19 cellular contexts compared by ENCODE assay signal in genomic region chr2:142822190-142822589, GRCh38. TPM values are rescaled to one million over a fixed set of nuclear protein-coding genes. Genes with fewer than 3 reads are reported as not detected.
DNase-seq lines count a peak whose midpoint lies in the region; ATAC-seq, FAIRE-seq and TF ChIP-seq lines count a peak whose summit lies in the region.
"Had no signal": no experiment of that assay in that cellular context is flagged by ENCODE, and none has a peak within 500 bp of the region (broad histone marks: within the 10 kb centered on the region; RNA-seq: fewer than 3 reads in every experiment).

No MANE protein-coding gene starts in this region.

- dilution Hi-C loops in mammary epithelial cell (cut with HindIII; ENCODE audit: low sequenced_read_pairs), result no loop called here

- no peaks in the 10 kb centered on the region for H3K4me1 ChIP-seq in GM12878 (ENCODE audit: control insufficient read depth, insufficient read depth, low read length)
- peaks cover 13% of the 10 kb centered on the region for H3K4me1 ChIP-seq in mammary epithelial cell (ENCODE audit: insufficient read depth, low read length)
- H3K4me1 ChIP-seq: Caco-2, HAP-1 had no signal

- TF ChIP-seq RAD21 in GM12878 (IDR thresholded peaks at IDR 0.05; ENCODE audit: insufficient read depth, low read depth, low read length), result no peak

- BruUV-seq in GM12878 (replicated peaks; lab: Mats Ljungman, UMichigan), result no TSS peak
- no TSS peak for BruUV-seq in mammary epithelial cell (replicated peaks; lab: Mats Ljungman, UMichigan)

- TF ChIP-seq CTCF in GM12878 (IDR thresholded peaks at IDR 0.05 in 2 of 3, conservative IDR thresholded peaks at IDR 0.05 in 1 of 3; ENCODE audit: control insufficient read depth in 2 of 3, extremely low read depth in 1 of 3, insufficient read depth in 1 of 3, low read depth in 3 of 3, low read length in 3 of 3) (no peak), fibroblast of villous mesenchyme (IDR thresholded peaks at IDR 0.05; ENCODE audit: insufficient read depth, low read depth, low read length) (no peak), osteocyte (IDR thresholded peaks at IDR 0.05) (no peak), mammary epithelial cell (conservative IDR thresholded peaks at IDR 0.05 in 1 of 2, IDR thresholded peaks at IDR 0.05 in 1 of 2; ENCODE audit: extremely low read depth in 1 of 2, insufficient read depth in 1 of 2, low read depth in 1 of 2, low read length in 2 of 2) (no peak)

- H2AFZ ChIP-seq in GM12878 (ENCODE audit: control insufficient read depth, low read depth, low read length) (no peak overlapping the region), mammary epithelial cell (ENCODE audit: low read depth, low read length) (no peak overlapping the region)

- no peak for FAIRE-seq in GM12878 (lab: Jason Lieb, UNC)
- FAIRE-seq: G401.6, GM19239, H54 had no signal

- H3K27ac ChIP-seq in GM12878 (ENCODE audit: control insufficient read depth, insufficient read depth) (no peak overlapping the region), mammary epithelial cell (ENCODE audit: insufficient read depth, low read depth, low read length) (no peak overlapping the region)

- 79% methylated on average over 3 of the region's 3 CpGs for WGBS in GM12878 (ENCODE audit: insufficient coverage, insufficient replicate concordance, low lambda C conversion rate, missing lambda C conversion rate)
- WGBS in mammary epithelial cell (ENCODE audit: low coverage, missing lambda C conversion rate), result 98% methylated on average over 3 of the region's 3 CpGs

- H3K79me2 ChIP-seq in GM12878 (ENCODE audit: control insufficient read depth, insufficient read depth, low read length), result no peaks in the 10 kb centered on the region
- H3K79me2 ChIP-seq in mammary epithelial cell (ENCODE audit: insufficient read depth, low read length), result no peaks in the 10 kb centered on the region

- H3K36me3 ChIP-seq in GM12878 (ENCODE audit: control insufficient read depth in 2 of 2, insufficient read depth in 2 of 2, low read length in 1 of 2) (no peaks in the 10 kb centered on the region), mammary epithelial cell (ENCODE audit: insufficient read depth, low read length) (no peaks in the 10 kb centered on the region)
- H3K36me3 ChIP-seq: HAP-1 had no signal

- H3K9me3 ChIP-seq in GM12878 (replicated peaks; ENCODE audit: control insufficient read depth, insufficient read depth, low read length) (no peaks in the 10 kb centered on the region), mammary epithelial cell (replicated peaks; ENCODE audit: insufficient read depth, low read length) (no peaks in the 10 kb centered on the region)
- H3K9me3 ChIP-seq: Caco-2, HAP-1 had no signal

- H3K27me3 Mint-ChIP-seq in osteocyte (ENCODE audit: unreplicated experiment), result no peaks in the 10 kb centered on the region

- CTCF ChIA-PET in GM12878 (lab: Yijun Ruan, JAX), result no interaction called here
- CTCF ChIA-PET in mammary epithelial cell (lab: Charles Lee; ENCODE audit: low non-redundant PET), result no interaction called here

- H3K36me3 Mint-ChIP-seq in osteocyte (ENCODE audit: unreplicated experiment), result no peaks in the 10 kb centered on the region
- H3K36me3 Mint-ChIP-seq: CD8-positive, alpha-beta T cell had no signal

- no peak overlapping the region for H3K4me3 Mint-ChIP-seq in osteocyte (ENCODE audit: unreplicated experiment)
- H3K4me3 Mint-ChIP-seq: CD8-positive, alpha-beta T cell; HFFc6 had no signal

- H4K20me1 ChIP-seq in GM12878 (ENCODE audit: control insufficient read depth, insufficient read depth) (no peaks in the 10 kb centered on the region), mammary epithelial cell (ENCODE audit: insufficient read depth, low read length) (no peaks in the 10 kb centered on the region)

- ATAC-seq in GM12878, result no peak
- ATAC-seq: CD8-positive, alpha-beta T cell had no signal

- in situ Hi-C loops in GM12878 (cut with MboI) (no loop called here), mammary epithelial cell (cut with MboI; ENCODE audit: low sequenced_read_pairs in 2 of 2) (no loop called here)

- H3K4me3 ChIP-seq in GM12878, result no peak overlapping the region
- H3K4me3 ChIP-seq in fibroblast of villous mesenchyme (ENCODE audit: low read depth, low read length), result no peak overlapping the region
- no peak overlapping the region for H3K4me3 ChIP-seq in mammary epithelial cell (replicated peaks in 1 of 3; ENCODE audit: insufficient read depth in 1 of 3, low read depth in 2 of 3, low read length in 3 of 3)
- H3K4me3 ChIP-seq: HAP-1 had no signal

- no peaks in the 10 kb centered on the region; a peak in 1 of 4 replicates for H3K27me3 ChIP-seq in GM12878 (replicated peaks in 1 of 2; ENCODE audit: control insufficient read depth in 2 of 2, insufficient read depth in 2 of 2, low read length in 1 of 2)
- no peaks in the 10 kb centered on the region for H3K27me3 ChIP-seq in mammary epithelial cell (ENCODE audit: insufficient read depth, low read length)

- RAD21 ChIA-PET in GM12878 (lab: Charles Lee; ENCODE audit: unreplicated experiment), result interaction anchor here (1.0 kb wide), 1 partner anchor 57 kb away, joined by 3 read pairs; no protein-coding TSS in a partner anchor

- H3K9ac ChIP-seq in GM12878 (ENCODE audit: control insufficient read depth, insufficient read depth, low read length), result no peak overlapping the region
- no peak overlapping the region for H3K9ac ChIP-seq in mammary epithelial cell (ENCODE audit: insufficient read depth, low read length)

- H3K4me1 Mint-ChIP-seq in osteocyte (ENCODE audit: unreplicated experiment), result peaks cover 56% of the 10 kb centered on the region

- no peaks in the 10 kb centered on the region for H3K9me3 Mint-ChIP-seq in osteocyte (ENCODE audit: unreplicated experiment)
- H3K9me3 Mint-ChIP-seq: CD8-positive, alpha-beta T cell had no signal

- no peak for TF ChIP-seq POLR2A in GM12878 (IDR thresholded peaks at IDR 0.05; ENCODE audit: low read depth, low read length)

- intact Hi-C loops in GM12878 (cut with micrococcal nuclease; ENCODE audit: unreplicated experiment), result no loop called here
- intact Hi-C loops in mammary epithelial cell (cut with micrococcal nuclease), result no loop called here

- H3K27ac Mint-ChIP-seq in osteocyte (ENCODE audit: unreplicated experiment), result peak overlapping the region; percentile 6
- H3K27ac Mint-ChIP-seq: CD8-positive, alpha-beta T cell; HFFc6 had no signal

- H3K4me2 ChIP-seq in GM12878 (ENCODE audit: control insufficient read depth, insufficient read depth), result no peak overlapping the region
- no peak overlapping the region for H3K4me2 ChIP-seq in mammary epithelial cell (ENCODE audit: insufficient read depth, low read depth, low read length)

- DNase-seq in GM12878 (ENCODE audit: low read depth, low spot score) (no peak), dermis blood vessel endothelial cell (peak; percentile 16), fibroblast of villous mesenchyme (ENCODE audit: low read depth) (peak; percentile 47), osteocyte (ENCODE audit: extremely low spot score, unreplicated experiment) (no peak), NK-92 (lab: John Stamatoyannopoulos, UW; ENCODE audit: unreplicated experiment) (no peak), NCI-H1092 treated with DMSO at 0.1 percent for 48 hours (lab: John Stamatoyannopoulos, UW) (no peak), mammary epithelial cell (no peak)
- DNase-seq in activated T-cell treated with anti-CD3 and anti-CD28 coated beads, Interleukin-2, amount 50 U/mL, for 48 hours, result no peak
- DNase-seq: C1 segment of cervical spinal cord; Caco-2; CD8-positive, alpha-beta T cell; DMS153; DND-41; GOT3; HFFc6 had no signal

- SMC1A ChIA-PET in GM12878 (lab: Charles Lee; ENCODE audit: uncharacterized antibody, unreplicated experiment), result interaction anchor here (1.2 to 1.8 kb wide), 2 partner anchors 17 to 18 kb away, joined by 3 read pairs; no protein-coding TSS in a partner anchor

- POLR2A ChIA-PET in GM12878 (lab: Charles Lee), result no interaction called here

- no peak for TF ChIP-seq EP300 in GM12878 (IDR thresholded peaks at IDR 0.05; ENCODE audit: borderline replicate concordance in 1 of 2, control insufficient read depth in 1 of 2, low read depth in 2 of 2, low read length in 2 of 2)

TF ChIP-seq in GM12878, 131 proteins besides CTCF, POLR2A, EP300 and RAD21:
- TF ChIP-seq HDGF (IDR thresholded peaks at IDR 0.05), result no peak
- no peak for TF ChIP-seq ZZZ3 (IDR thresholded peaks at IDR 0.05; ENCODE audit: control insufficient read depth, insufficient read length, low read depth)
- no peak for TF ChIP-seq MXI1 (IDR thresholded peaks at IDR 0.05; ENCODE audit: low read depth, low read length)
- peak; percentile 29; the same call in 1 of the 2 replicates for TF ChIP-seq RAD51 (IDR thresholded peaks at IDR 0.05)

RNA-seq across cellular contexts. Expression of gene KYNU, which starts 55.3 kb away (rescaled TPM):
- total RNA-seq in GM12878 (2013; cell fraction: nucleolus; rRNA removed), result 87.8 and 98.2 TPM in 2 replicates
- total RNA-seq in GM12878 (2014; rRNA removed), result 34.8 and 45.1 TPM in 2 replicates
- total RNA-seq in GM12878 (2014; rRNA removed; fragmentation: Illumina TruSeq; extraction: Trizol), result 56.2 and 57.0 TPM in 2 replicates
- total RNA-seq in GM12878 (2021), result 36.8 and 38.6 TPM in 2 replicates
- 23.3 TPM for polyA plus RNA-seq in GM12878 (2011; ENCODE audit: low read depth)
- 39.9 and 55.5 TPM in 2 replicates for polyA plus RNA-seq in GM12878 (2011; rRNA removed)
- 17.1 and 20.3 TPM in 2 replicates for polyA plus RNA-seq in GM12878 (2011; cell fraction: cytosol; rRNA removed)
- 15.4 and 16.4 TPM in 2 replicates for polyA plus RNA-seq in GM12878 (2011; cell fraction: nucleus; rRNA removed)
- 23.7 and 28.4 TPM in 2 replicates for polyA plus RNA-seq in GM12878 (2012)
- polyA plus RNA-seq in GM12878 (2014; fragmentation: Illumina TruSeq; extraction: Trizol), result 48.8 and 66.6 TPM in 2 replicates
- 100 to 1,000 TPM in 1 of 2 experiments, 10 to 100 TPM in 1; 65.0 to 101 TPM for polyA plus RNA-seq in GM12878 (2014; fragmentation: Nextera tagmentation; extraction: Ambion mirVana)
- polyA plus RNA-seq in GM12878 (2014; rRNA removed), result 24.7 and 31.3 TPM in 2 replicates
- 10 to 100 TPM; 31.3 to 33.8 TPM for polyA plus RNA-seq in GM12878 (2016; fragmentation: Nextera tagmentation; extraction: Ambion mirVana)
- polyA minus RNA-seq in GM12878 (2011; rRNA and poly(A)+ RNA removed), result 19.8 and 39.5 TPM in 2 replicates
- polyA minus RNA-seq in GM12878 (2011; cell fraction: cytosol; rRNA and poly(A)+ RNA removed), result 12.6 and 16.5 TPM in 2 replicates
- polyA minus RNA-seq in GM12878 (2011; cell fraction: nucleus; rRNA and poly(A)+ RNA removed), result 34.2 and 46.5 TPM in 2 replicates
- total RNA-seq in dermis blood vessel endothelial cell, result 0.17 TPM in 1 of 2 replicates, not detected in the other
- total RNA-seq in fibroblast of villous mesenchyme, result 0.43 and 0.64 TPM in 2 replicates
- total RNA-seq in osteocyte, result 0.21 and 0.24 TPM in 2 replicates
- total RNA-seq in mammary epithelial cell, result 1 to 10 TPM; 1.6 to 3.3 TPM
- 1.4 TPM for polyA plus RNA-seq in mammary epithelial cell
- 0.62 TPM for polyA minus RNA-seq in mammary epithelial cell
- total RNA-seq: CD8-positive, alpha-beta T cell had no signal

Comparison
In these comparisons a context has a peak if more than half of its experiments do, and no peak if none do; other contexts are left out.
1. DNase-seq: peak in dermis blood vessel endothelial cell (single experiment) and fibroblast of villous mesenchyme (single experiment); none in GM12878 (single experiment), osteocyte (single experiment), activated T-cell treated with anti-CD3 and anti-CD28 coated beads, Interleukin-2, amount 50 U/mL, for 48 hours (0 of 2), NK-92 (single experiment), NCI-H1092 treated with DMSO at 0.1 percent for 48 hours (single experiment) and mammary epithelial cell (single experiment).
2. RNA of gene KYNU, which starts 55.3 kb away (total RNA-seq): 34.8 to 98.2 TPM in GM12878; 1.6 to 3.3 TPM in mammary epithelial cell, 0.43 to 0.64 TPM in fibroblast of villous mesenchyme, 0.21 to 0.24 TPM in osteocyte and 0.17 TPM in dermis blood vessel endothelial cell; every median in the first group is over 4 times any median in the second.